ENCODE assay signal across 10 cellular contexts in genomic region chr9:90802534-90802933, GRCh38. TPM values are rescaled to one million over a fixed set of nuclear protein-coding genes. Genes with fewer than 3 reads are reported as not detected.
DNase-seq lines count a peak whose midpoint lies in the region; ATAC-seq and TF ChIP-seq lines count a peak whose summit lies in the region.
"Had no signal": no experiment of that assay in that cellular context is flagged by ENCODE, and none has a peak within 500 bp of the region (broad histone marks: within the 10 kb centered on the region; RNA-seq: fewer than 3 reads in every experiment).

No MANE protein-coding gene starts in this region.

- H2BK120ac ChIP-seq in trophoblast cell (ENCODE audit: insufficient read depth, low read length, poor library complexity), result no peak overlapping the region

- H3K9ac ChIP-seq in smooth muscle cell (ENCODE audit: low read depth), result no peak overlapping the region
- no peak overlapping the region for H3K9ac ChIP-seq in trophoblast cell (ENCODE audit: low read length)

- no peak overlapping the region for H3K14ac ChIP-seq in trophoblast cell (ENCODE audit: low read length)

- H3K4me2 ChIP-seq in PC-9, result peak overlapping the region; percentile 84
- H3K4me2 ChIP-seq in smooth muscle cell, result peak overlapping the region; percentile 98
- no peak overlapping the region for H3K4me2 ChIP-seq in trophoblast cell (ENCODE audit: low read length)

- no peak overlapping the region for H3K18ac ChIP-seq in trophoblast cell (ENCODE audit: low read length)

- TF ChIP-seq CTCF in HEK293 (tag by site-specific recombination; IDR thresholded peaks at IDR 0.05), result no peak
- no peak for TF ChIP-seq CTCF in PC-9 (conservative IDR thresholded peaks at IDR 0.05)
- TF ChIP-seq CTCF in heart right ventricle (IDR thresholded peaks at IDR 0.05), result no peak
- TF ChIP-seq CTCF in smooth muscle cell (IDR thresholded peaks at IDR 0.05; ENCODE audit: borderline replicate concordance, insufficient read depth, poor library complexity, severe bottlenecking), result no peak

- no peak overlapping the region for H2BK5ac ChIP-seq in trophoblast cell (ENCODE audit: low read depth, low read length, poor library complexity)

- H3K9me3 ChIP-seq in HEK293 (ENCODE audit: control insufficient read depth, insufficient read depth, low read depth, low read length) (no peaks in the 10 kb centered on the region), PC-9 (ENCODE audit: insufficient read depth, low read depth) (no peaks in the 10 kb centered on the region), heart right ventricle (no peaks in the 10 kb centered on the region), smooth muscle cell (replicated peaks; ENCODE audit: low read depth) (no peaks in the 10 kb centered on the region), trophoblast cell (ENCODE audit: insufficient read depth, low read depth, low read length) (peaks cover 2% of the 10 kb centered on the region)

- H3K79me1 ChIP-seq in trophoblast cell (ENCODE audit: low read length), result no peaks in the 10 kb centered on the region

- H3K4me3 ChIP-seq in HEK293 (ENCODE audit: low read depth, low read length) (peak overlapping the region; percentile 72), PC-9 (peak overlapping the region; percentile 91), heart right ventricle (peak overlapping the region in 9 of 10 donors; percentile 27 to 61 (median 49)), smooth muscle cell (peak overlapping the region; percentile 55), trophoblast cell (ENCODE audit: low read depth, low read length) (no peak overlapping the region)

- H3K27me3 ChIP-seq in PC-9 (ENCODE audit: insufficient read depth, low read depth), result no peaks in the 10 kb centered on the region
- peaks cover 18 to 87% (median 65%) of the 10 kb centered on the region in 7 donors for H3K27me3 ChIP-seq in heart right ventricle
- peaks cover 78% of the 10 kb centered on the region for H3K27me3 ChIP-seq in smooth muscle cell (ENCODE audit: low read depth)
- H3K27me3 ChIP-seq in trophoblast cell (ENCODE audit: insufficient read depth, low read length), result peaks cover 12% of the 10 kb centered on the region

- no TSS peak for BruUV-seq in PC-9 (replicated peaks; lab: Mats Ljungman, UMichigan)

- 80 to 88% methylated on average over 3 of the region's 3 CpGs for WGBS in heart right ventricle, 2 donors
- WGBS in smooth muscle cell (ENCODE audit: low lambda C conversion rate), result 71% methylated on average over 3 of the region's 3 CpGs
- no CpG with 5 or more reads among the region's 3 CpGs for WGBS in trophoblast cell (ENCODE audit: extremely low coverage, insufficient coverage, insufficient read length)

- H2AFZ ChIP-seq in PC-9, result peak overlapping the region; percentile 98
- peak overlapping the region; percentile 63 for H2AFZ ChIP-seq in smooth muscle cell (ENCODE audit: low read depth)
- no peak overlapping the region for H2AFZ ChIP-seq in trophoblast cell (ENCODE audit: insufficient read depth, low read length, poor library complexity)

- H3K4ac ChIP-seq in trophoblast cell (ENCODE audit: low read depth, low read length), result no peak overlapping the region

- no peak for ATAC-seq in heart right ventricle

- no peak overlapping the region for H4K91ac ChIP-seq in trophoblast cell (ENCODE audit: low read depth, low read length)

- H3K79me2 ChIP-seq in PC-9 (ENCODE audit: low read depth) (peaks cover 35% of the 10 kb centered on the region), smooth muscle cell (ENCODE audit: low read depth) (no peaks in the 10 kb centered on the region), trophoblast cell (ENCODE audit: control insufficient read depth, insufficient read depth, low read length, poor library complexity) (no peaks in the 10 kb centered on the region)

- POLR2A ChIA-PET in HEK293 (lab: Yijun Ruan, JAX), result interaction anchor here (1.7 kb wide), 1 partner anchor 20 kb away, joined by 8 read pairs; no protein-coding TSS in a partner anchor
- POLR2A ChIA-PET in PC-9 (lab: Charles Lee; ENCODE audit: unreplicated experiment), result no interaction called here

- intact Hi-C loops in PC-9 (cut with micrococcal nuclease; ENCODE audit: unreplicated experiment) (no loop called here), heart right ventricle (cut with DNase I) (loop anchor here in 1 of 10 donors (10.0 kb wide), 1 partner anchor 62 kb away; no protein-coding TSS in a partner anchor)

- H4K8ac ChIP-seq in trophoblast cell (ENCODE audit: low read depth, low read length), result no peak overlapping the region

- H3K9me2 ChIP-seq in PC-9 (ENCODE audit: insufficient read depth), result no peaks in the 10 kb centered on the region

- no peak for DNase-seq in PC-9
- DNase-seq in heart right ventricle, result no peak
- DNase-seq in smooth muscle cell (lab: John Stamatoyannopoulos, UW; ENCODE audit: unreplicated experiment), result no peak
- no peak for DNase-seq in trophoblast cell
- DNase-seq in germinal center (ENCODE audit: low spot score), result no peak
- DNase-seq in stimulated activated CD4-positive, alpha-beta T cell treated with anti-CD3 and anti-CD28 coated beads, Interleukin-2, amount 100 ng/mL, for 24 hours, result no peak
- DNase-seq: activated T-cell treated with anti-CD3 and anti-CD28 coated beads, Interleukin-2, amount 50 U/mL, for 1 hour; nucleus accumbens; stimulated activated naive CD4-positive, alpha-beta T cell had no signal

- H2BK12ac ChIP-seq in trophoblast cell (ENCODE audit: low read length), result no peak overlapping the region

- H3K36me3 ChIP-seq in HEK293 (ENCODE audit: control insufficient read depth in 2 of 2, insufficient read depth in 1 of 2, low read length in 2 of 2) (peaks cover 0 to 3% of the 10 kb centered on the region in 2 experiments; a peak in 1 of 3 replicates), PC-9 (ENCODE audit: low read depth) (no peaks in the 10 kb centered on the region; the same call in 1 of the 2 replicates), heart right ventricle (no peaks in the 10 kb centered on the region), smooth muscle cell (ENCODE audit: low read depth) (no peaks in the 10 kb centered on the region), trophoblast cell (ENCODE audit: control insufficient read depth in 1 of 2, insufficient read depth in 2 of 2, low read length in 2 of 2) (no peaks in the 10 kb centered on the region)

- no peak overlapping the region for H3K23ac ChIP-seq in trophoblast cell (ENCODE audit: low read length)

- no peak overlapping the region for H4K12ac ChIP-seq in trophoblast cell (ENCODE audit: low read depth, low read length)

- H2AK5ac ChIP-seq in trophoblast cell (ENCODE audit: low read length), result no peak overlapping the region

- peaks cover 13% of the 10 kb centered on the region; the same call in 1 of the 2 replicates for H3F3A ChIP-seq in PC-9 (ENCODE audit: insufficient read depth, low read depth)
- no peaks in the 10 kb centered on the region for H3F3A ChIP-seq in smooth muscle cell (ENCODE audit: low read depth)

- peaks cover 13% of the 10 kb centered on the region for H3K4me1 ChIP-seq in HEK293 (ENCODE audit: control insufficient read depth, insufficient read depth, low read length)
- peaks cover 12% of the 10 kb centered on the region for H3K4me1 ChIP-seq in PC-9 (replicated peaks; ENCODE audit: insufficient read depth)
- H3K4me1 ChIP-seq in heart right ventricle, result peaks cover 4 to 55% (median 8%) of the 10 kb centered on the region in 9 donors
- peaks cover 7% of the 10 kb centered on the region for H3K4me1 ChIP-seq in smooth muscle cell (ENCODE audit: low read depth)
- H3K4me1 ChIP-seq in trophoblast cell (ENCODE audit: control insufficient read depth in 1 of 2, insufficient read depth in 2 of 2, low read length in 2 of 2), result peaks cover 0 to 5% of the 10 kb centered on the region in 2 experiments

- CTCF ChIA-PET in HEK293 (lab: Yijun Ruan, JAX) (no interaction called here), PC-9 (lab: Charles Lee) (no interaction called here)

- H3K27ac ChIP-seq in HEK293 (ENCODE audit: extremely low read depth, low read depth, low read length) (peak overlapping the region; percentile 86), PC-9 (peak overlapping the region; percentile 53), heart right ventricle (peak overlapping the region in 2 of 10 donors; percentile 71 to 93), smooth muscle cell (ENCODE audit: low read depth) (no peak overlapping the region), trophoblast cell (ENCODE audit: low read depth, low read length) (no peak overlapping the region)

- no peaks in the 10 kb centered on the region for H4K20me1 ChIP-seq in PC-9 (ENCODE audit: insufficient read depth)
- H4K20me1 ChIP-seq in smooth muscle cell (ENCODE audit: low read depth), result no peaks in the 10 kb centered on the region

TF ChIP-seq in HEK293, 187 proteins besides CTCF, POLR2A, EP300 and RAD21:
- TF ChIP-seq ZNF704 (tag by site-specific recombination; IDR thresholded peaks at IDR 0.05), result no peak
- 0 out of 2 replicates have a peak, but pooled peaks have one; percentile 5 for TF ChIP-seq PRDM6 (tag by site-specific recombination; IDR thresholded peaks at IDR 0.05)

RNA-seq across cellular contexts. Expression of gene SYK, which starts 0.9 kb away (rescaled TPM):
- total RNA-seq in PC-9 (2021), result 23.3 and 32.1 TPM in 2 replicates
- 10 to 100 TPM in 1 of 10 donors, 1 to 10 TPM in 9; 1.0 to 26.1 (median 3.0) TPM for total RNA-seq in heart right ventricle
- 1 to 10 TPM in 1 of 2 donors, under 1 TPM in 1; 0.96 to 1.5 TPM for polyA plus RNA-seq in heart right ventricle
- total RNA-seq in smooth muscle cell, result 0.09 and 0.40 TPM in 2 replicates
- polyA plus RNA-seq in smooth muscle cell, result 0.46 TPM in 1 of 2 replicates, not detected in the other
- polyA plus RNA-seq in trophoblast cell (2013), result 0.40 and 0.52 TPM in 2 replicates

Comparison
In these comparisons a context has a peak if more than half of its experiments do, and no peak if none do; other contexts are left out.
1. H3K27ac ChIP-seq: peak in HEK293 (single experiment) and PC-9 (single experiment); none in smooth muscle cell (single experiment) and trophoblast cell (single experiment).